ENCODE assay signal across 20 cellular contexts in the genomic region with DNA sequence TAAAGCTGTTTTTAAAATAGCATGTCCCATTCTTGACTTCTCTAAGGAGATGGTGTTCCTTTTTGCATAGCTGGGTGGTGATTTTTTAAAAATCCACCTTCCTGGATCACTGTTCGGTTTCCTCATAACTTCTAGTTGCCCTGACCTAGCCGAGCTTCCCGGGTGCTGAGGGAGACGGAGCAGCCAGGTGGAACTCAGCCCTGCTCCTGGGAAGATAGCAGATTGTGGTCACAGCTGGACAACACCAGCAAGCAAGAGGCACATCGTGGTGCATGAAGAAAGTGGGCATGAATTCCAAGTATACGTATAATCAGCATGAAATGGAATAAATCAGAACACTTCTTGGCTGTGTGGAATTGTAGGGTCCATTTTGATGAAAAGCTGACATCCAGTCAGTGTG.
A peak's percentile ranks its signal among the peaks of the same experiment; 100 is the strongest.
DNase-seq lines count a peak whose midpoint lies in the region; ATAC-seq and TF ChIP-seq lines count a peak whose summit lies in the region.
"Had no signal": no experiment of that assay in that cellular context is flagged by ENCODE, and none has a peak within 500 bp of the region (broad histone marks: within the 10 kb centered on the region; RNA-seq: fewer than 3 reads in every experiment).

No MANE protein-coding gene starts in this region.

- H3K4me1 Mint-ChIP-seq in activated naive CD4-positive, alpha-beta T cell treated with anti-CD3 and anti-CD28 coated beads, Interleukin-2, amount 50 U/mL, for 24 hours: peaks cover 29% of the 10 kb centered on the region
- H3K4me1 Mint-ChIP-seq in activated naive CD8-positive, alpha-beta T cell treated with anti-CD3 and anti-CD28 coated beads for 36 hours: peaks cover 16% of the 10 kb centered on the region

- H3K27ac ChIP-seq in smooth muscle cell (ENCODE audit: low read depth) (peak overlapping the region; percentile 85), tibial artery (no peak overlapping the region)
- H3K27ac ChIP-seq: SJSA1 had no signal

- ATAC-seq in GM21825 (IDR thresholded peaks at IDR 0.05; ENCODE audit: unreplicated experiment): no peak

- 88% methylated on average over 6 of the region's 6 CpGs for WGBS in smooth muscle cell (ENCODE audit: low lambda C conversion rate)

- H3K36me3 ChIP-seq in smooth muscle cell (ENCODE audit: low read depth) (no peaks in the 10 kb centered on the region), tibial artery (no peaks in the 10 kb centered on the region)
- H3K36me3 ChIP-seq: SJSA1, transverse colon had no signal

- no peak overlapping the region for H3K4me2 ChIP-seq in smooth muscle cell

- no peaks in the 10 kb centered on the region for H3K27me3 Mint-ChIP-seq in activated naive CD4-positive, alpha-beta T cell treated with anti-CD3 and anti-CD28 coated beads, Interleukin-2, amount 50 U/mL, for 24 hours
- H3K27me3 Mint-ChIP-seq in activated naive CD8-positive, alpha-beta T cell treated with anti-CD3 and anti-CD28 coated beads for 36 hours: peaks cover 8% of the 10 kb centered on the region
- H3K27me3 Mint-ChIP-seq: activated naive CD8-positive, alpha-beta T cell treated with anti-CD3 and anti-CD28 coated beads, Interleukin-2, amount 10 ng/mL, durations not matched to agents 7 days and 5 days; progenitor cell of endocrine pancreas had no signal

- H3K79me2 ChIP-seq in smooth muscle cell (ENCODE audit: low read depth): no peaks in the 10 kb centered on the region

- peaks cover 12% of the 10 kb centered on the region for H3K36me3 Mint-ChIP-seq in activated naive CD4-positive, alpha-beta T cell treated with anti-CD3 and anti-CD28 coated beads, Interleukin-2, amount 50 U/mL, for 24 hours
- peaks cover 5% of the 10 kb centered on the region for H3K36me3 Mint-ChIP-seq in activated naive CD8-positive, alpha-beta T cell treated with anti-CD3 and anti-CD28 coated beads for 36 hours
- H3K36me3 Mint-ChIP-seq: activated naive CD8-positive, alpha-beta T cell treated with anti-CD3 and anti-CD28 coated beads, Interleukin-2, amount 10 ng/mL, durations not matched to agents 7 days and 5 days; IgD-negative memory B cell had no signal

- H2AFZ ChIP-seq in smooth muscle cell (ENCODE audit: low read depth): peak overlapping the region; percentile 12

- peak overlapping the region; percentile 72 for H3K4me3 Mint-ChIP-seq in activated naive CD4-positive, alpha-beta T cell treated with anti-CD3 and anti-CD28 coated beads, Interleukin-2, amount 50 U/mL, for 24 hours
- H3K4me3 Mint-ChIP-seq in activated naive CD8-positive, alpha-beta T cell treated with anti-CD3 and anti-CD28 coated beads for 36 hours: peak overlapping the region; percentile 76
- H3K4me3 Mint-ChIP-seq: activated T-helper 1 cell treated with anti-CD3 and anti-CD28 coated beads, Interleukin-12 subunit alpha, Interleukin-12 subunit beta, Interleukin-2, Interleukin-4 antibody, amounts not matched to agents 30 ng/mL and 10 ng/mL and 1 ng/mL, durations not matched to agents 14 hours and 24 hours and 36 hours; neural crest cell had no signal

- TF ChIP-seq CTCF in smooth muscle cell (IDR thresholded peaks at IDR 0.05; ENCODE audit: borderline replicate concordance, insufficient read depth, poor library complexity, severe bottlenecking) (no peak), tibial artery (IDR thresholded peaks at IDR 0.05) (no peak)

- no peak for DNase-seq in activated naive CD4-positive, alpha-beta T cell (lab: John Stamatoyannopoulos, UW)
- no peak for DNase-seq in activated naive CD8-positive, alpha-beta T cell treated with anti-CD3 and anti-CD28 coated beads for 36 hours
- peak; percentile 74 for DNase-seq in kidney tubule cell (ENCODE audit: low spot score)
- no peak for DNase-seq in smooth muscle cell (lab: John Stamatoyannopoulos, UW; ENCODE audit: unreplicated experiment)
- DNase-seq in SW 1271 (lab: John Stamatoyannopoulos, UW): no peak
- no peak for DNase-seq in tibial artery
- DNase-seq: AML-193, DMS153, NCI-H1105 treated with DMSO at 0.1 percent for 48 hours, NCI-H2029 treated with DMSO at 0.1 percent for 48 hours had no signal

- H3K27me3 ChIP-seq in smooth muscle cell (ENCODE audit: low read depth) (no peaks in the 10 kb centered on the region), tibial artery (no peaks in the 10 kb centered on the region)
- H3K27me3 ChIP-seq: SJSA1, transverse colon had no signal

- H3K4me3 ChIP-seq in smooth muscle cell (no peak overlapping the region), tibial artery (no peak overlapping the region)
- H3K4me3 ChIP-seq: mucosa of descending colon, SJSA1, transverse colon had no signal

- no peaks in the 10 kb centered on the region for H3F3A ChIP-seq in smooth muscle cell (ENCODE audit: low read depth)

- intact Hi-C loops in tibial artery (cut with DNase I; ENCODE audit: low total_unique reads): no loop called here

- H3K9me3 Mint-ChIP-seq in activated naive CD4-positive, alpha-beta T cell treated with anti-CD3 and anti-CD28 coated beads, Interleukin-2, amount 50 U/mL, for 24 hours: no peaks in the 10 kb centered on the region
- peaks cover 3% of the 10 kb centered on the region for H3K9me3 Mint-ChIP-seq in activated naive CD8-positive, alpha-beta T cell treated with anti-CD3 and anti-CD28 coated beads for 36 hours
- H3K9me3 Mint-ChIP-seq: activated T-helper 1 cell treated with anti-CD3 and anti-CD28 coated beads, Interleukin-12 subunit alpha, Interleukin-12 subunit beta, Interleukin-2, Interleukin-4 antibody, amounts not matched to agents 30 ng/mL and 10 ng/mL and 1 ng/mL, durations not matched to agents 14 hours and 24 hours and 36 hours had no signal

- H3K4me1 ChIP-seq in smooth muscle cell (ENCODE audit: low read depth): no peaks in the 10 kb centered on the region
- peaks cover 0 to 28% (median 4%) of the 10 kb centered on the region in 4 donors for H3K4me1 ChIP-seq in tibial artery
- H3K4me1 ChIP-seq: SJSA1 had no signal

- H3K9ac ChIP-seq in smooth muscle cell (ENCODE audit: low read depth): no peak overlapping the region

- no peaks in the 10 kb centered on the region for H3K9me3 ChIP-seq in smooth muscle cell (replicated peaks; ENCODE audit: low read depth)
- H3K9me3 ChIP-seq in tibial artery: no peaks in the 10 kb centered on the region
- H3K9me3 ChIP-seq: mucosa of descending colon, SJSA1, transverse colon had no signal

- H4K20me1 ChIP-seq in smooth muscle cell (ENCODE audit: low read depth): no peaks in the 10 kb centered on the region

- peak overlapping the region; percentile 92 for H3K27ac Mint-ChIP-seq in activated naive CD4-positive, alpha-beta T cell treated with anti-CD3 and anti-CD28 coated beads, Interleukin-2, amount 50 U/mL, for 24 hours
- H3K27ac Mint-ChIP-seq in activated naive CD8-positive, alpha-beta T cell treated with anti-CD3 and anti-CD28 coated beads for 36 hours: peak overlapping the region; percentile 90
- H3K27ac Mint-ChIP-seq: activated T-helper 1 cell treated with anti-CD3 and anti-CD28 coated beads, Interleukin-12 subunit alpha, Interleukin-12 subunit beta, Interleukin-2, Interleukin-4 antibody, amounts not matched to agents 30 ng/mL and 10 ng/mL and 1 ng/mL, durations not matched to agents 14 hours and 24 hours and 36 hours; IgD-negative memory B cell had no signal
